ENCODE assay signal across 27 cellular contexts in the genomic region with DNA sequence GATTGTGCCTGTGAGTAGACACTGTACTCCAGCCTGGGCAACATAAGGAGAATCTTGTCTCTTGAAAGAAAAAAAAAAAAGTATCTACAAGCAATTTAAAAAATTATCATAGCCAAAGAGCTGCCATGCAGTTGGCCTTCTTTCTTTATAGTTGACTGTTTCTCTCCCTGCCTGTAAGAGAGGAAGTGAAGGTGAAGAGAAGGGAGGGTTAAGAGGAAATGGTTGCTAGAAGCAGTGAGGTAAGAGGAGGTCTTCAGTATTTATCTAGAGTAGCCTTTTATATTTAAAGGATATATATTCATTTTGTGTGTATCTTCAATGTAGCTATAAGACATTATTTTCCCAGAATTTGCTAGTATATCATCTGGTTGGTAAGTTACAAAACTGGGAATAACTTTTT.
DNase-seq lines count a peak whose midpoint lies in the region; ATAC-seq and TF ChIP-seq lines count a peak whose summit lies in the region.
"Had no signal": no experiment of that assay in that cellular context is flagged by ENCODE, and none has a peak within 500 bp of the region (broad histone marks: within the 10 kb centered on the region; RNA-seq: fewer than 3 reads in every experiment).

No MANE protein-coding gene starts in this region.

- H3K27me3 Mint-ChIP-seq in activated naive CD8-positive, alpha-beta T cell treated with anti-CD3 and anti-CD28 coated beads, Interleukin-2, amount 10 ng/mL, durations not matched to agents 7 days and 5 days: no peaks in the 10 kb centered on the region
- no peaks in the 10 kb centered on the region for H3K27me3 Mint-ChIP-seq in activated naive CD8-positive, alpha-beta T cell treated with anti-CD3 and anti-CD28 coated beads for 36 hours
- no peaks in the 10 kb centered on the region for H3K27me3 Mint-ChIP-seq in endothelial cell (ENCODE audit: unreplicated experiment)
- H3K27me3 Mint-ChIP-seq: activated naive CD4-positive, alpha-beta T cell treated with anti-CD3 and anti-CD28 coated beads, Interleukin-2, amount 10 ng/mL, durations not matched to agents 7 days and 5 days; B cell; brain; CD8-positive, alpha-beta memory T cell had no signal

- H3K27ac Mint-ChIP-seq in activated naive CD8-positive, alpha-beta T cell treated with anti-CD3 and anti-CD28 coated beads, Interleukin-2, amount 10 ng/mL, durations not matched to agents 7 days and 5 days: no peak overlapping the region
- H3K27ac Mint-ChIP-seq in activated naive CD8-positive, alpha-beta T cell treated with anti-CD3 and anti-CD28 coated beads for 36 hours: no peak overlapping the region
- H3K27ac Mint-ChIP-seq in endothelial cell (ENCODE audit: unreplicated experiment): peak overlapping the region; percentile 84
- H3K27ac Mint-ChIP-seq in stimulated activated effector memory CD8-positive, alpha-beta T cell treated with anti-CD3 and anti-CD28 coated beads, Interleukin-12 subunit alpha, Interleukin-12 subunit beta, amount 100 ng/mL, for 72 hours: no peak overlapping the region
- H3K27ac Mint-ChIP-seq: activated naive CD4-positive, alpha-beta T cell treated with anti-CD3 and anti-CD28 coated beads, Interleukin-2, amount 10 ng/mL, durations not matched to agents 7 days and 5 days; activated T-helper 1 cell treated with anti-CD3 and anti-CD28 coated beads, Interleukin-12 subunit alpha, Interleukin-12 subunit beta, Interleukin-2, Interleukin-4 antibody, amounts not matched to agents 30 ng/mL and 10 ng/mL and 1 ng/mL, durations not matched to agents 14 hours and 24 hours and 36 hours; B cell had no signal

- H3K9me3 Mint-ChIP-seq in activated naive CD8-positive, alpha-beta T cell treated with anti-CD3 and anti-CD28 coated beads, Interleukin-2, amount 10 ng/mL, durations not matched to agents 7 days and 5 days: peaks cover 5% of the 10 kb centered on the region
- peaks cover 4% of the 10 kb centered on the region for H3K9me3 Mint-ChIP-seq in activated naive CD8-positive, alpha-beta T cell treated with anti-CD3 and anti-CD28 coated beads for 36 hours
- H3K9me3 Mint-ChIP-seq in endothelial cell (ENCODE audit: unreplicated experiment): no peaks in the 10 kb centered on the region
- peaks cover 3% of the 10 kb centered on the region for H3K9me3 Mint-ChIP-seq in stimulated activated effector memory CD8-positive, alpha-beta T cell treated with anti-CD3 and anti-CD28 coated beads, Interleukin-12 subunit alpha, Interleukin-12 subunit beta, amount 100 ng/mL, for 72 hours
- H3K9me3 Mint-ChIP-seq: activated naive CD4-positive, alpha-beta T cell treated with anti-CD3 and anti-CD28 coated beads, Interleukin-2, amount 10 ng/mL, durations not matched to agents 7 days and 5 days; CD8-positive, alpha-beta memory T cell had no signal

- no peak overlapping the region for H3K4me3 Mint-ChIP-seq in activated naive CD8-positive, alpha-beta T cell treated with anti-CD3 and anti-CD28 coated beads, Interleukin-2, amount 10 ng/mL, durations not matched to agents 7 days and 5 days
- no peak overlapping the region for H3K4me3 Mint-ChIP-seq in activated naive CD8-positive, alpha-beta T cell treated with anti-CD3 and anti-CD28 coated beads for 36 hours
- H3K4me3 Mint-ChIP-seq in endothelial cell (ENCODE audit: unreplicated experiment): no peak overlapping the region
- H3K4me3 Mint-ChIP-seq in stimulated activated effector memory CD8-positive, alpha-beta T cell treated with anti-CD3 and anti-CD28 coated beads, Interleukin-12 subunit alpha, Interleukin-12 subunit beta, amount 100 ng/mL, for 72 hours: no peak overlapping the region
- H3K4me3 Mint-ChIP-seq: activated naive CD4-positive, alpha-beta T cell treated with anti-CD3 and anti-CD28 coated beads, Interleukin-2, amount 10 ng/mL, durations not matched to agents 7 days and 5 days; activated T-helper 1 cell treated with anti-CD3 and anti-CD28 coated beads, Interleukin-12 subunit alpha, Interleukin-12 subunit beta, Interleukin-2, Interleukin-4 antibody, amounts not matched to agents 30 ng/mL and 10 ng/mL and 1 ng/mL, durations not matched to agents 14 hours and 24 hours and 36 hours; B cell; brain had no signal

- H3K36me3 Mint-ChIP-seq in activated naive CD8-positive, alpha-beta T cell treated with anti-CD3 and anti-CD28 coated beads, Interleukin-2, amount 10 ng/mL, durations not matched to agents 7 days and 5 days: peaks cover 8% of the 10 kb centered on the region
- H3K36me3 Mint-ChIP-seq in activated naive CD8-positive, alpha-beta T cell treated with anti-CD3 and anti-CD28 coated beads for 36 hours: peaks cover 8% of the 10 kb centered on the region
- no peaks in the 10 kb centered on the region for H3K36me3 Mint-ChIP-seq in endothelial cell (ENCODE audit: low read depth, unreplicated experiment)
- peaks cover 4% of the 10 kb centered on the region for H3K36me3 Mint-ChIP-seq in stimulated activated effector memory CD8-positive, alpha-beta T cell treated with anti-CD3 and anti-CD28 coated beads, Interleukin-12 subunit alpha, Interleukin-12 subunit beta, amount 100 ng/mL, for 72 hours
- H3K36me3 Mint-ChIP-seq: activated naive CD4-positive, alpha-beta T cell treated with anti-CD3 and anti-CD28 coated beads, Interleukin-2, amount 10 ng/mL, durations not matched to agents 7 days and 5 days; brain had no signal

- peaks cover 14% of the 10 kb centered on the region for H3K4me1 Mint-ChIP-seq in activated naive CD8-positive, alpha-beta T cell treated with anti-CD3 and anti-CD28 coated beads, Interleukin-2, amount 10 ng/mL, durations not matched to agents 7 days and 5 days
- H3K4me1 Mint-ChIP-seq in activated naive CD8-positive, alpha-beta T cell treated with anti-CD3 and anti-CD28 coated beads for 36 hours: peaks cover 17% of the 10 kb centered on the region
- peaks cover 45% of the 10 kb centered on the region for H3K4me1 Mint-ChIP-seq in endothelial cell (ENCODE audit: unreplicated experiment)
- H3K4me1 Mint-ChIP-seq in stimulated activated effector memory CD8-positive, alpha-beta T cell treated with anti-CD3 and anti-CD28 coated beads, Interleukin-12 subunit alpha, Interleukin-12 subunit beta, amount 100 ng/mL, for 72 hours: peaks cover 14% of the 10 kb centered on the region

- no peak for TF ChIP-seq CTCF in endothelial cell (IDR thresholded peaks at IDR 0.05; ENCODE audit: unreplicated experiment)

- ATAC-seq in activated naive CD8-positive, alpha-beta T cell treated with anti-CD3 and anti-CD28 coated beads, Interleukin-2, amount 10 ng/mL, durations not matched to agents 7 days and 5 days (ENCODE audit: low read depth): peak; percentile 65
- no peak for ATAC-seq in stimulated activated effector memory CD8-positive, alpha-beta T cell treated with anti-CD3 and anti-CD28 coated beads, Interleukin-12 subunit alpha, Interleukin-12 subunit beta, amount 100 ng/mL, for 72 hours
- ATAC-seq: heart right ventricle, Right ventricle myocardium inferior had no signal

- DNase-seq in activated naive CD8-positive, alpha-beta T cell treated with anti-CD3 and anti-CD28 coated beads, Interleukin-2, amount 10 ng/mL, durations not matched to agents 7 days and 5 days: no peak
- DNase-seq in activated naive CD8-positive, alpha-beta T cell treated with anti-CD3 and anti-CD28 coated beads for 36 hours: no peak
- DNase-seq in NOMO-1 treated with DMSO at 0.1 percent for 48 hours (lab: John Stamatoyannopoulos, UW; ENCODE audit: unreplicated experiment) (peak; percentile 53), endothelial cell (ENCODE audit: low spot score) (no peak), NK-92 (lab: John Stamatoyannopoulos, UW; ENCODE audit: unreplicated experiment) (no peak), cerebellar nuclear complex (lab: John Stamatoyannopoulos, UW) (no peak)
- no peak for DNase-seq in activated T-cell treated with anti-CD3 and anti-CD28 coated beads, Interleukin-2, amount 50 U/mL, for 48 hours
- no peak for DNase-seq in stimulated activated effector memory CD8-positive, alpha-beta T cell treated with anti-CD3 and anti-CD28 coated beads, Interleukin-12 subunit alpha, Interleukin-12 subunit beta, amount 100 ng/mL, for 72 hours (ENCODE audit: low spot score in 2 of 2)
- DNase-seq: activated CD4-positive, alpha-beta T cell treated with anti-CD3 and anti-CD28 coated beads, Interleukin-2, amount 50 U/mL, for 1 hour; activated naive CD4-positive, alpha-beta T cell treated with anti-CD3 and anti-CD28 coated beads, Interleukin-2, amount 10 ng/mL, durations not matched to agents 7 days and 5 days; amniotic stem cell; CD8-positive, alpha-beta memory T cell; foreskin melanocyte; H7; heart right ventricle; left ventricle myocardium inferior; NCI-H1092; NCI-H1694; NCI-H446; stimulated activated CD4-positive, alpha-beta T cell treated with anti-CD3 and anti-CD28 coated beads, Interleukin-4, amount 100 ng/mL, for 1 hour; SW 1271; T-helper 9 cell; tibial artery had no signal

- POLR2A ChIA-PET in activated naive CD8-positive, alpha-beta T cell treated with anti-CD3 and anti-CD28 coated beads, Interleukin-2, amount 10 ng/mL, durations not matched to agents 7 days and 5 days (lab: Charles Lee): no interaction called here
